In the genomic region with DNA sequence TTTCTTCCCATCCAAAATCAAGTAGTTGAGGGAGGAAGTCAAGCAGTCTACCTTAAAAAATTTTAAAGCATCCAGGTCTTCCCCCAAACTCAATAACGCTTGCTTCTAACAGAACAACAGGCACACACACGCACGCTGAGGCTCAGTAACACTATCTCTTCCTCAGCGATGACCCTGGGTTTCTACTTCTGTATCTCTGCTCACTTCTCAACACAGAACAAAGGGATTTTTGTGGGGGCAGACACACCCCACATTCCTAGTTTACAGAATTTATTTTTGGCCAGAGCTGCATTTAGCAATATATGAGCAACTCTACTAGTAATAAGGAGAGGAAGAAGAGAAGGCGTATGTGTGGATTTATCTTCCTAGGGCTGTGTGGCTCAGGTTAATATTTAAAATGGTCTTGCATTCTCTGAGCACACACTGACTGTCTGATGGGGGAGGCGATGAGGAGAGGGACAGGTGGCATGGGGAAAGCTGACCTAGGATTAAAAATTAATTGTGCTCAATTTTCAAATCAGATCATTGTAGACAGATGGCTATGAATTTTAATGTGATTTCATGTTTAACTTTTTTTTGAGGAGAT, we compare ENCODE assay signal across 1 cellular context.
TF ChIP-seq lines count a peak whose summit lies in the region.

No MANE protein-coding gene starts in this region.

TF ChIP-seq in H1, 55 proteins besides CTCF, POLR2A, EP300 and RAD21:
- no peak for TF ChIP-seq RXRA (IDR thresholded peaks at IDR 0.05; ENCODE audit: insufficient read depth, low read depth, low read length)
- TF ChIP-seq SAP30 (IDR thresholded peaks at IDR 0.05; ENCODE audit: insufficient read depth, insufficient replicate concordance, low read length) = no peak
- no peak for TF ChIP-seq TBP (IDR thresholded peaks at IDR 0.05; ENCODE audit: low read depth, low read length)
- TF ChIP-seq, protein P1, sequence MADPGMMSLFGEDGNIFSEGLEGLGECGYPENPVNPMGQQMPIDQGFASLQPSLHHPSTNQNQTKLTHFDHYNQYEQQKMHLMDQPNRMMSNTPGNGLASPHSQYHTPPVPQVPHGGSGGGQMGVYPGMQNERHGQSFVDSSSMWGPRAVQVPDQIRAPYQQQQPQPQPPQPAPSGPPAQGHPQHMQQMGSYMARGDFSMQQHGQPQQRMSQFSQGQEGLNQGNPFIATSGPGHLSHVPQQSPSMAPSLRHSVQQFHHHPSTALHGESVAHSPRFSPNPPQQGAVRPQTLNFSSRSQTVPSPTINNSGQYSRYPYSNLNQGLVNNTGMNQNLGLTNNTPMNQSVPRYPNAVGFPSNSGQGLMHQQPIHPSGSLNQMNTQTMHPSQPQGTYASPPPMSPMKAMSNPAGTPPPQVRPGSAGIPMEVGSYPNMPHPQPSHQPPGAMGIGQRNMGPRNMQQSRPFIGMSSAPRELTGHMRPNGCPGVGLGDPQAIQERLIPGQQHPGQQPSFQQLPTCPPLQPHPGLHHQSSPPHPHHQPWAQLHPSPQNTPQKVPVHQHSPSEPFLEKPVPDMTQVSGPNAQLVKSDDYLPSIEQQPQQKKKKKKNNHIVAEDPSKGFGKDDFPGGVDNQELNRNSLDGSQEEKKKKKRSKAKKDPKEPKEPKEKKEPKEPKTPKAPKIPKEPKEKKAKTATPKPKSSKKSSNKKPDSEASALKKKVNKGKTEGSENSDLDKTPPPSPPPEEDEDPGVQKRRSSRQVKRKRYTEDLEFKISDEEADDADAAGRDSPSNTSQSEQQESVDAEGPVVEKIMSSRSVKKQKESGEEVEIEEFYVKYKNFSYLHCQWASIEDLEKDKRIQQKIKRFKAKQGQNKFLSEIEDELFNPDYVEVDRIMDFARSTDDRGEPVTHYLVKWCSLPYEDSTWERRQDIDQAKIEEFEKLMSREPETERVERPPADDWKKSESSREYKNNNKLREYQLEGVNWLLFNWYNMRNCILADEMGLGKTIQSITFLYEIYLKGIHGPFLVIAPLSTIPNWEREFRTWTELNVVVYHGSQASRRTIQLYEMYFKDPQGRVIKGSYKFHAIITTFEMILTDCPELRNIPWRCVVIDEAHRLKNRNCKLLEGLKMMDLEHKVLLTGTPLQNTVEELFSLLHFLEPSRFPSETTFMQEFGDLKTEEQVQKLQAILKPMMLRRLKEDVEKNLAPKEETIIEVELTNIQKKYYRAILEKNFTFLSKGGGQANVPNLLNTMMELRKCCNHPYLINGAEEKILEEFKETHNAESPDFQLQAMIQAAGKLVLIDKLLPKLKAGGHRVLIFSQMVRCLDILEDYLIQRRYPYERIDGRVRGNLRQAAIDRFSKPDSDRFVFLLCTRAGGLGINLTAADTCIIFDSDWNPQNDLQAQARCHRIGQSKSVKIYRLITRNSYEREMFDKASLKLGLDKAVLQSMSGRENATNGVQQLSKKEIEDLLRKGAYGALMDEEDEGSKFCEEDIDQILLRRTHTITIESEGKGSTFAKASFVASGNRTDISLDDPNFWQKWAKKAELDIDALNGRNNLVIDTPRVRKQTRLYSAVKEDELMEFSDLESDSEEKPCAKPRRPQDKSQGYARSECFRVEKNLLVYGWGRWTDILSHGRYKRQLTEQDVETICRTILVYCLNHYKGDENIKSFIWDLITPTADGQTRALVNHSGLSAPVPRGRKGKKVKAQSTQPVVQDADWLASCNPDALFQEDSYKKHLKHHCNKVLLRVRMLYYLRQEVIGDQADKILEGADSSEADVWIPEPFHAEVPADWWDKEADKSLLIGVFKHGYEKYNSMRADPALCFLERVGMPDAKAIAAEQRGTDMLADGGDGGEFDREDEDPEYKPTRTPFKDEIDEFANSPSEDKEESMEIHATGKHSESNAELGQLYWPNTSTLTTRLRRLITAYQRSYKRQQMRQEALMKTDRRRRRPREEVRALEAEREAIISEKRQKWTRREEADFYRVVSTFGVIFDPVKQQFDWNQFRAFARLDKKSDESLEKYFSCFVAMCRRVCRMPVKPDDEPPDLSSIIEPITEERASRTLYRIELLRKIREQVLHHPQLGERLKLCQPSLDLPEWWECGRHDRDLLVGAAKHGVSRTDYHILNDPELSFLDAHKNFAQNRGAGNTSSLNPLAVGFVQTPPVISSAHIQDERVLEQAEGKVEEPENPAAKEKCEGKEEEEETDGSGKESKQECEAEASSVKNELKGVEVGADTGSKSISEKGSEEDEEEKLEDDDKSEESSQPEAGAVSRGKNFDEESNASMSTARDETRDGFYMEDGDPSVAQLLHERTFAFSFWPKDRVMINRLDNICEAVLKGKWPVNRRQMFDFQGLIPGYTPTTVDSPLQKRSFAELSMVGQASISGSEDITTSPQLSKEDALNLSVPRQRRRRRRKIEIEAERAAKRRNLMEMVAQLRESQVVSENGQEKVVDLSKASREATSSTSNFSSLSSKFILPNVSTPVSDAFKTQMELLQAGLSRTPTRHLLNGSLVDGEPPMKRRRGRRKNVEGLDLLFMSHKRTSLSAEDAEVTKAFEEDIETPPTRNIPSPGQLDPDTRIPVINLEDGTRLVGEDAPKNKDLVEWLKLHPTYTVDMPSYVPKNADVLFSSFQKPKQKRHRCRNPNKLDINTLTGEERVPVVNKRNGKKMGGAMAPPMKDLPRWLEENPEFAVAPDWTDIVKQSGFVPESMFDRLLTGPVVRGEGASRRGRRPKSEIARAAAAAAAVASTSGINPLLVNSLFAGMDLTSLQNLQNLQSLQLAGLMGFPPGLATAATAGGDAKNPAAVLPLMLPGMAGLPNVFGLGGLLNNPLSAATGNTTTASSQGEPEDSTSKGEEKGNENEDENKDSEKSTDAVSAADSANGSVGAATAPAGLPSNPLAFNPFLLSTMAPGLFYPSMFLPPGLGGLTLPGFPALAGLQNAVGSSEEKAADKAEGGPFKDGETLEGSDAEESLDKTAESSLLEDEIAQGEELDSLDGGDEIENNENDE (IDR thresholded peaks at IDR 0.05; ENCODE audit: insufficient replicate concordance, low read length) = no peak
- TF ChIP-seq BRCA1 (IDR thresholded peaks at IDR 0.05; ENCODE audit: low read depth, low read length) = no peak
- TF ChIP-seq SIRT6 (IDR thresholded peaks at IDR 0.05; ENCODE audit: low read length) = no peak
- TF ChIP-seq POU5F1 (IDR thresholded peaks at IDR 0.05; ENCODE audit: low read depth, low read length) = no peak
- TF ChIP-seq SRF (IDR thresholded peaks at IDR 0.05; ENCODE audit: low read depth, low read length) = no peak
- no peak for TF ChIP-seq SP2 (IDR thresholded peaks at IDR 0.05; ENCODE audit: low read length)
- TF ChIP-seq, protein P2, sequence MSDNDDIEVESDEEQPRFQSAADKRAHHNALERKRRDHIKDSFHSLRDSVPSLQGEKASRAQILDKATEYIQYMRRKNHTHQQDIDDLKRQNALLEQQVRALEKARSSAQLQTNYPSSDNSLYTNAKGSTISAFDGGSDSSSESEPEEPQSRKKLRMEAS (IDR thresholded peaks at IDR 0.05) = no peak
- TF ChIP-seq KDM1A (IDR thresholded peaks at IDR 0.05; ENCODE audit: borderline replicate concordance, low read length) = no peak
- TF ChIP-seq BCL11A (IDR thresholded peaks at IDR 0.05; ENCODE audit: low read depth in 2 of 2, low read length in 2 of 2) = no peak
- TF ChIP-seq, protein P3, sequence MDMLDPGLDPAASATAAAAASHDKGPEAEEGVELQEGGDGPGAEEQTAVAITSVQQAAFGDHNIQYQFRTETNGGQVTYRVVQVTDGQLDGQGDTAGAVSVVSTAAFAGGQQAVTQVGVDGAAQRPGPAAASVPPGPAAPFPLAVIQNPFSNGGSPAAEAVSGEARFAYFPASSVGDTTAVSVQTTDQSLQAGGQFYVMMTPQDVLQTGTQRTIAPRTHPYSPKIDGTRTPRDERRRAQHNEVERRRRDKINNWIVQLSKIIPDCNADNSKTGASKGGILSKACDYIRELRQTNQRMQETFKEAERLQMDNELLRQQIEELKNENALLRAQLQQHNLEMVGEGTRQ (IDR thresholded peaks at IDR 0.05; ENCODE audit: low read length) = no peak
- TF ChIP-seq CBX5 (IDR thresholded peaks at IDR 0.05; ENCODE audit: low read depth, low read length) = no peak
- no peak for TF ChIP-seq MAFK (IDR thresholded peaks at IDR 0.05; ENCODE audit: low read depth, low read length)
- TF ChIP-seq HDAC6 (IDR thresholded peaks at IDR 0.05; ENCODE audit: low read depth, low read length) = no peak
- no peak for TF ChIP-seq GTF2F1 (IDR thresholded peaks at IDR 0.05; ENCODE audit: borderline replicate concordance, low read depth, low read length)
- TF ChIP-seq TEAD4 (IDR thresholded peaks at IDR 0.05; ENCODE audit: low read depth, low read length) = no peak
- TF ChIP-seq CREB1 (IDR thresholded peaks at IDR 0.05) = no peak
- no peak for TF ChIP-seq ASH2L (IDR thresholded peaks at IDR 0.05; ENCODE audit: low read length)
TF ChIP-seq in H1: peak in this region for 0.
